Comparison of ENCODE assay signal across 10 cellular contexts in the genomic region with DNA sequence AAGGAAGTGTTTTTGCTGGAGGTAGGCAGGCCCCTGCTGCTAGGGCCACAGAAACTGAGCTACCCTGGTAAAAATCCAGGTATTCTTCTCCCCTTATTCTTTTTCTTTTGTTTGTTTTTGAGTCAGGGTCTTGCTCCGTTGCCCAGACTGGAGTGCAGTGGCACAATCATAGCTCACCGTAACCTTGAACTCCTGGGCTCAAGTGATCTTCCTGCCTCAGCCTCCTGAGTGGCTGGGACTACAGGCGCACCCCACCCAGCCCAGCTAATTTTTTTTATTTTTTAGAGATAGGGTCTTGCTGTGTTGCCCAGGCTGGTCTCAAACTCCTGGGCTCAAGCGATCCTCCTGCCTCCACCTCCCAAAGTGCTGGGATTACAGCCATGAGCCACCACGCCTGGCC. TPM values are rescaled to one million over a fixed set of nuclear protein-coding genes. Genes with fewer than 3 reads are reported as not detected.
DNase-seq lines count a peak whose midpoint lies in the region; ATAC-seq, FAIRE-seq and TF ChIP-seq lines count a peak whose summit lies in the region.
"Not testable (repeated sequence)": the region's sequence is repeated elsewhere in the genome, so short reads cannot be mapped to it uniquely, and the experiment has no call there.
"Had no signal": no experiment of that assay in that cellular context is flagged by ENCODE, and none has a peak within 500 bp of the region (broad histone marks: within the 10 kb centered on the region; RNA-seq: fewer than 3 reads in every experiment).

No MANE protein-coding gene starts in this region.

- BruUV-seq in Caco-2 (replicated peaks; lab: Mats Ljungman, UMichigan); HepG2 (replicated peaks; lab: Mats Ljungman, UMichigan): not testable (repeated sequence)

- peaks cover 28% of the 10 kb centered on the region for H3K4me1 Mint-ChIP-seq in Caco-2 (ENCODE audit: low read depth, unreplicated experiment)
- H3K4me1 Mint-ChIP-seq in astrocyte (ENCODE audit: low read depth, unreplicated experiment); type B pancreatic cell (ENCODE audit: unreplicated experiment): not testable (repeated sequence)

- H3K9ac ChIP-seq in astrocyte (ENCODE audit: low read length); HepG2 (ENCODE audit: insufficient read depth, low read depth, low read length): not testable (repeated sequence)

- peak overlapping the region; percentile 83 for H3K27ac Mint-ChIP-seq in Caco-2 (ENCODE audit: unreplicated experiment)
- H3K27ac Mint-ChIP-seq in astrocyte (ENCODE audit: unreplicated experiment): not testable (repeated sequence)
- H3K27ac Mint-ChIP-seq in type B pancreatic cell: peak overlapping the region; percentile 41

- not testable (repeated sequence) for H3K36me3 ChIP-seq in Caco-2 (ENCODE audit: control insufficient read depth, insufficient read depth, low read length); astrocyte (ENCODE audit: insufficient read depth, low read length); HepG2 (replicated peaks in 1 of 2; ENCODE audit: control insufficient read depth in 1 of 2, insufficient read depth in 2 of 2, low read length in 2 of 2)

- not testable (repeated sequence) for H3K27me3 ChIP-seq in Caco-2 (replicated peaks; ENCODE audit: control insufficient read depth, insufficient read depth, low read length)
- H3K27me3 ChIP-seq in astrocyte (ENCODE audit: insufficient read depth, low read length) (peaks cover 15% of the 10 kb centered on the region), HepG2 (ENCODE audit: control insufficient read depth in 1 of 2, insufficient read depth in 2 of 2, low read length in 2 of 2) (peaks cover 3 to 32% of the 10 kb centered on the region in 2 experiments; a peak in 4 of 5 replicates)

- TF ChIP-seq POLR2A in HepG2 (IDR thresholded peaks at IDR 0.05; ENCODE audit: insufficient read depth in 1 of 2, low read depth in 2 of 2, low read length in 2 of 2): not testable (repeated sequence)

- H3K4me2 ChIP-seq in astrocyte (ENCODE audit: low read length); HepG2 (ENCODE audit: low read depth, low read length): not testable (repeated sequence)

- H3K9me3 ChIP-seq in Caco-2; astrocyte (ENCODE audit: insufficient read depth, low read depth, low read length); HepG2 (ENCODE audit: low read length): not testable (repeated sequence)

- not testable (repeated sequence) for H3K79me2 ChIP-seq in astrocyte (ENCODE audit: insufficient read depth, low read length); HepG2 (ENCODE audit: insufficient read depth, low read length)

- H4K20me1 ChIP-seq in astrocyte (ENCODE audit: insufficient read depth, low read length); HepG2 (ENCODE audit: insufficient read depth, low read length): not testable (repeated sequence)

- H3K4me3 Mint-ChIP-seq in Caco-2 (ENCODE audit: unreplicated experiment); type B pancreatic cell: not testable (repeated sequence)
- H3K4me3 Mint-ChIP-seq in astrocyte (ENCODE audit: unreplicated experiment): peak overlapping the region; percentile 62

- peaks cover 36% of the 10 kb centered on the region for H3K4me1 ChIP-seq in Caco-2
- H3K4me1 ChIP-seq in astrocyte (ENCODE audit: insufficient read depth, low read length): not testable (repeated sequence)
- peaks cover 42% of the 10 kb centered on the region for H3K4me1 ChIP-seq in HepG2 (ENCODE audit: insufficient read depth, low read length)

- H3K9me3 Mint-ChIP-seq in Caco-2 (ENCODE audit: unreplicated experiment); astrocyte (ENCODE audit: unreplicated experiment); type B pancreatic cell: not testable (repeated sequence)

- not testable (repeated sequence) for ATAC-seq in HepG2

- not testable (repeated sequence) for H2AFZ ChIP-seq in astrocyte (ENCODE audit: low read depth, low read length); HepG2 (ENCODE audit: low read length)

- H3K27me3 Mint-ChIP-seq in Caco-2 (ENCODE audit: insufficient read depth, unreplicated experiment): not testable (repeated sequence)
- H3K27me3 Mint-ChIP-seq in astrocyte (ENCODE audit: low read depth, unreplicated experiment): peaks cover 41% of the 10 kb centered on the region
- peaks cover 32% of the 10 kb centered on the region for H3K27me3 Mint-ChIP-seq in type B pancreatic cell

- intact Hi-C loops in Caco-2 (cut with micrococcal nuclease; ENCODE audit: unreplicated experiment); HepG2 (cut with micrococcal nuclease; ENCODE audit: unreplicated experiment): not testable (repeated sequence)

- DNase-seq in Caco-2; astrocyte (ENCODE audit: low read depth); HepG2 (ENCODE audit: low spot score); type B pancreatic cell (ENCODE audit: extremely low spot score, unreplicated experiment): not testable (repeated sequence)

- not testable (repeated sequence) for TF ChIP-seq EP300 in HepG2 (IDR thresholded peaks at IDR 0.05; ENCODE audit: low read depth in 2 of 2, low read length in 2 of 2); HepG2 (CRISPR knock-in tag; IDR thresholded peaks at IDR 0.05; ENCODE audit: borderline replicate concordance)

- H3K36me3 Mint-ChIP-seq in Caco-2 (ENCODE audit: insufficient read depth, unreplicated experiment); astrocyte (ENCODE audit: low read depth, unreplicated experiment); type B pancreatic cell: not testable (repeated sequence)

- peak overlapping the region; percentile 86 for H3K27ac ChIP-seq in VCaP
- not testable (repeated sequence) for H3K27ac ChIP-seq in astrocyte (ENCODE audit: low read depth, low read length); HepG2 (ENCODE audit: extremely low read length, insufficient read depth, low read length)

- POLR2A ChIA-PET in Caco-2 (lab: Charles Lee): interaction anchor here (0.7 kb wide), 1 partner anchor 214 kb away, joined by 12 read pairs; no protein-coding TSS in a partner anchor
- POLR2A ChIA-PET in HepG2 (lab: Yijun Ruan, JAX): not testable (repeated sequence)

- WGBS in HepG2 (ENCODE audit: low lambda C conversion rate): 67% methylated on average over 5 of the region's 5 CpGs

- TF ChIP-seq CTCF in Caco-2 (IDR thresholded peaks at IDR 0.05; ENCODE audit: insufficient read depth in 1 of 2, low read depth in 1 of 2, low read length in 1 of 2, severe bottlenecking in 1 of 2, unreplicated experiment in 1 of 2); VCaP (conservative IDR thresholded peaks at IDR 0.05); astrocyte (IDR thresholded peaks at IDR 0.05; ENCODE audit: insufficient read depth, low read depth, low read length); HepG2 (CRISPR knock-in tag; IDR thresholded peaks at IDR 0.05); type B pancreatic cell (conservative IDR thresholded peaks at IDR 0.05): not testable (repeated sequence)

- not testable (repeated sequence) for TF ChIP-seq RAD21 in HepG2 (CRISPR knock-in tag; IDR thresholded peaks at IDR 0.05)

- not testable (repeated sequence) for FAIRE-seq in astrocyte (lab: Jason Lieb, UNC); HepG2 (lab: Jason Lieb, UNC)

- in situ Hi-C loops in HepG2 (cut with HindIII; ENCODE audit: extremely low pct_ligation_motif_present, low pct_unique_long_range_greater_than_20kb): loop anchor here (10.0 kb wide), 1 partner anchor 445 kb away; no protein-coding TSS in a partner anchor

- H3K4me3 ChIP-seq in Caco-2 (ENCODE audit: low read depth, low read length); astrocyte (ENCODE audit: insufficient read depth, low read depth, low read length); HepG2 (replicated peaks in 1 of 3; ENCODE audit: insufficient read depth in 1 of 3, low read depth in 2 of 3, low read length in 3 of 3): not testable (repeated sequence)

- CTCF ChIA-PET in Caco-2 (lab: Charles Lee): interaction anchor here (0.7 kb wide), 1 partner anchor 59 kb away, joined by 5 read pairs; no protein-coding TSS in a partner anchor
- CTCF ChIA-PET in HepG2 (lab: Yijun Ruan, JAX; ENCODE audit: low intra/inter-chr PET ratio, low total read pairs): not testable (repeated sequence)

RNA-seq across cellular contexts. Expression of a gene that starts 3.1 kb away (rescaled TPM):
- total RNA-seq in Caco-2 (2022) (29.8 and 30.4 TPM in 2 replicates), astrocyte (2.5 and 2.6 TPM in 2 replicates), HepG2 (2016; rRNA removed; fragmentation: Illumina TruSeq; extraction: Trizol) (1.7 and 2.1 TPM in 2 replicates), type B pancreatic cell (ENCODE audit: low replicate concordance) (36.6 and 106 TPM in 2 replicates)
- 0.53 TPM in 1 of 2 replicates, not detected in the other for total RNA-seq in HepG2 (2016; cell fraction: cytosol; rRNA removed; fragmentation: Illumina TruSeq; extraction: Trizol; ENCODE audit: low read depth)
- 1.7 and 2.0 TPM in 2 replicates for total RNA-seq in HepG2 (2016; cell fraction: insoluble cytoplasmic fraction; rRNA removed; fragmentation: Illumina TruSeq; extraction: Trizol)
- 0.48 and 1.1 TPM in 2 replicates for total RNA-seq in HepG2 (2016; cell fraction: membrane; rRNA removed; fragmentation: Illumina TruSeq; extraction: Trizol)
- 1.4 and 3.5 TPM in 2 replicates for total RNA-seq in HepG2 (2016; cell fraction: nucleus; rRNA removed; fragmentation: Illumina TruSeq; extraction: Trizol)
- polyA plus RNA-seq in HepG2 (2011; rRNA removed): 10.6 and 17.1 TPM in 2 replicates
- 3.8 and 4.4 TPM in 2 replicates for polyA plus RNA-seq in HepG2 (2011; cell fraction: cytosol; rRNA removed)
- 65.2 and 76.6 TPM in 2 replicates for polyA plus RNA-seq in HepG2 (2011; cell fraction: nucleus; rRNA removed)
- polyA plus RNA-seq in HepG2 (2012): 6.0 and 18.4 TPM in 2 replicates
- 0.52 and 0.83 TPM in 2 replicates for polyA plus RNA-seq in HepG2 (2016; cell fraction: cytosol; fragmentation: Illumina TruSeq; extraction: Trizol; ENCODE audit: low read depth)
- 2.4 and 3.5 TPM in 2 replicates for polyA plus RNA-seq in HepG2 (2016; cell fraction: insoluble cytoplasmic fraction; fragmentation: Illumina TruSeq; extraction: Trizol; ENCODE audit: low read depth)
- 1.6 and 1.8 TPM in 2 replicates for polyA plus RNA-seq in HepG2 (2016; cell fraction: membrane; fragmentation: Illumina TruSeq; extraction: Trizol; ENCODE audit: low read depth)
- polyA plus RNA-seq in HepG2 (2016; cell fraction: nucleus; fragmentation: Illumina TruSeq; extraction: Trizol; ENCODE audit: insufficient read depth, low read depth): 6.5 and 7.2 TPM in 2 replicates
- polyA minus RNA-seq in HepG2 (2011; rRNA and poly(A)+ RNA removed; ENCODE audit: low replicate concordance): 0.19 and 15.2 TPM in 2 replicates
- 2.5 and 3.1 TPM in 2 replicates for polyA minus RNA-seq in HepG2 (2011; cell fraction: cytosol; rRNA and poly(A)+ RNA removed)
- 8.4 and 9.3 TPM in 2 replicates for polyA minus RNA-seq in HepG2 (2011; cell fraction: nucleus; rRNA and poly(A)+ RNA removed)
- total RNA-seq: GM23248 had no signal
- polyA plus RNA-seq: GM23248 had no signal

RNA-seq across cellular contexts. Expression of a gene that starts 17.9 kb away (rescaled TPM):
- total RNA-seq in Caco-2 (2022) (30.9 and 31.6 TPM in 2 replicates), astrocyte (59.1 and 62.9 TPM in 2 replicates), HepG2 (2016; rRNA removed; fragmentation: Illumina TruSeq; extraction: Trizol) (1.9 and 2.1 TPM in 2 replicates), type B pancreatic cell (ENCODE audit: low replicate concordance) (34.9 and 96.2 TPM in 2 replicates)
- total RNA-seq in HepG2 (2016; cell fraction: cytosol; rRNA removed; fragmentation: Illumina TruSeq; extraction: Trizol; ENCODE audit: low read depth): 0.62 and 0.81 TPM in 2 replicates
- 1.8 and 2.1 TPM in 2 replicates for total RNA-seq in HepG2 (2016; cell fraction: insoluble cytoplasmic fraction; rRNA removed; fragmentation: Illumina TruSeq; extraction: Trizol)
- total RNA-seq in HepG2 (2016; cell fraction: membrane; rRNA removed; fragmentation: Illumina TruSeq; extraction: Trizol): 2.5 and 2.7 TPM in 2 replicates
- 1.7 TPM in 2 replicates for total RNA-seq in HepG2 (2016; cell fraction: nucleus; rRNA removed; fragmentation: Illumina TruSeq; extraction: Trizol)
- polyA plus RNA-seq in HepG2 (2011; rRNA removed): 1.9 and 2.1 TPM in 2 replicates
- 1.3 and 2.5 TPM in 2 replicates for polyA plus RNA-seq in HepG2 (2011; cell fraction: cytosol; rRNA removed)
- polyA plus RNA-seq in HepG2 (2011; cell fraction: nucleus; rRNA removed): 3.2 and 3.4 TPM in 2 replicates
- 0.63 and 2.1 TPM in 2 replicates for polyA plus RNA-seq in HepG2 (2012)
- 0.72 and 1.0 TPM in 2 replicates for polyA plus RNA-seq in HepG2 (2016; cell fraction: cytosol; fragmentation: Illumina TruSeq; extraction: Trizol; ENCODE audit: low read depth)
- 2.8 and 3.4 TPM in 2 replicates for polyA plus RNA-seq in HepG2 (2016; cell fraction: insoluble cytoplasmic fraction; fragmentation: Illumina TruSeq; extraction: Trizol; ENCODE audit: low read depth)
- polyA plus RNA-seq in HepG2 (2016; cell fraction: membrane; fragmentation: Illumina TruSeq; extraction: Trizol; ENCODE audit: low read depth): 2.1 and 2.5 TPM in 2 replicates
- 3.0 and 3.9 TPM in 2 replicates for polyA plus RNA-seq in HepG2 (2016; cell fraction: nucleus; fragmentation: Illumina TruSeq; extraction: Trizol; ENCODE audit: insufficient read depth, low read depth)
- polyA minus RNA-seq in HepG2 (2011; rRNA and poly(A)+ RNA removed; ENCODE audit: low replicate concordance): 3.6 and 20.5 TPM in 2 replicates
- 1.3 and 2.9 TPM in 2 replicates for polyA minus RNA-seq in HepG2 (2011; cell fraction: cytosol; rRNA and poly(A)+ RNA removed)
- 0.50 and 0.90 TPM in 2 replicates for polyA minus RNA-seq in HepG2 (2011; cell fraction: nucleus; rRNA and poly(A)+ RNA removed)

RNA-seq across cellular contexts. Expression of a gene that starts 33.8 kb away (rescaled TPM):
- not detected in 2 replicates for total RNA-seq in Caco-2 (2022)
- total RNA-seq in astrocyte: not detected in 2 replicates
- total RNA-seq in HepG2 (2016; rRNA removed; fragmentation: Illumina TruSeq; extraction: Trizol): not detected in 2 replicates
- not detected in 2 replicates for total RNA-seq in HepG2 (2016; cell fraction: cytosol; rRNA removed; fragmentation: Illumina TruSeq; extraction: Trizol; ENCODE audit: low read depth)
- not detected in 2 replicates for total RNA-seq in HepG2 (2016; cell fraction: insoluble cytoplasmic fraction; rRNA removed; fragmentation: Illumina TruSeq; extraction: Trizol)
- total RNA-seq in HepG2 (2016; cell fraction: membrane; rRNA removed; fragmentation: Illumina TruSeq; extraction: Trizol): not detected in 2 replicates
- not detected in 2 replicates for total RNA-seq in HepG2 (2016; cell fraction: nucleus; rRNA removed; fragmentation: Illumina TruSeq; extraction: Trizol)
- not detected in 2 replicates for polyA plus RNA-seq in HepG2 (2011; rRNA removed)
- polyA plus RNA-seq in HepG2 (2011; cell fraction: cytosol; rRNA removed): not detected in 2 replicates
- not detected in 2 replicates for polyA plus RNA-seq in HepG2 (2011; cell fraction: nucleus; rRNA removed)
- polyA plus RNA-seq in HepG2 (2012): not detected in 2 replicates
- polyA plus RNA-seq in HepG2 (2016; cell fraction: cytosol; fragmentation: Illumina TruSeq; extraction: Trizol; ENCODE audit: low read depth): not detected in 2 replicates
- not detected in 2 replicates for polyA plus RNA-seq in HepG2 (2016; cell fraction: insoluble cytoplasmic fraction; fragmentation: Illumina TruSeq; extraction: Trizol; ENCODE audit: low read depth)
- not detected in 2 replicates for polyA plus RNA-seq in HepG2 (2016; cell fraction: membrane; fragmentation: Illumina TruSeq; extraction: Trizol; ENCODE audit: low read depth)
- not detected in 2 replicates for polyA plus RNA-seq in HepG2 (2016; cell fraction: nucleus; fragmentation: Illumina TruSeq; extraction: Trizol; ENCODE audit: insufficient read depth, low read depth)
- polyA minus RNA-seq in HepG2 (2011; rRNA and poly(A)+ RNA removed; ENCODE audit: low replicate concordance): not detected in 2 replicates
- polyA minus RNA-seq in HepG2 (2011; cell fraction: cytosol; rRNA and poly(A)+ RNA removed): not detected in 2 replicates
- not detected in 2 replicates for polyA minus RNA-seq in HepG2 (2011; cell fraction: nucleus; rRNA and poly(A)+ RNA removed)
- total RNA-seq in type B pancreatic cell (ENCODE audit: low replicate concordance): 0.80 and 1.3 TPM in 2 replicates
- total RNA-seq: CD4-positive, alpha-beta T cell; Daoy; GM23248; H4; HT-29 had no signal
- polyA plus RNA-seq: GM23248 had no signal

RNA-seq across cellular contexts. Expression of a gene that starts 43.0 kb away (rescaled TPM):
- 61.0 and 61.8 TPM in 2 replicates for total RNA-seq in Caco-2 (2022)
- 23.8 and 24.4 TPM in 2 replicates for total RNA-seq in astrocyte
- 68.9 and 101 TPM in 2 replicates for total RNA-seq in HepG2 (2016; rRNA removed; fragmentation: Illumina TruSeq; extraction: Trizol)
- total RNA-seq in HepG2 (2016; cell fraction: cytosol; rRNA removed; fragmentation: Illumina TruSeq; extraction: Trizol; ENCODE audit: low read depth): 22.8 and 26.1 TPM in 2 replicates
- total RNA-seq in HepG2 (2016; cell fraction: insoluble cytoplasmic fraction; rRNA removed; fragmentation: Illumina TruSeq; extraction: Trizol): 68.9 and 107 TPM in 2 replicates
- 25.3 and 26.8 TPM in 2 replicates for total RNA-seq in HepG2 (2016; cell fraction: membrane; rRNA removed; fragmentation: Illumina TruSeq; extraction: Trizol)
- 19.6 and 20.1 TPM in 2 replicates for total RNA-seq in HepG2 (2016; cell fraction: nucleus; rRNA removed; fragmentation: Illumina TruSeq; extraction: Trizol)
- 39.7 and 44.9 TPM in 2 replicates for polyA plus RNA-seq in HepG2 (2011; rRNA removed)
- 48.5 and 51.2 TPM in 2 replicates for polyA plus RNA-seq in HepG2 (2011; cell fraction: cytosol; rRNA removed)
- 12.5 and 12.9 TPM in 2 replicates for polyA plus RNA-seq in HepG2 (2011; cell fraction: nucleus; rRNA removed)
- 31.5 and 33.0 TPM in 2 replicates for polyA plus RNA-seq in HepG2 (2012)
- polyA plus RNA-seq in HepG2 (2016; cell fraction: cytosol; fragmentation: Illumina TruSeq; extraction: Trizol; ENCODE audit: low read depth): 17.5 and 19.1 TPM in 2 replicates
- polyA plus RNA-seq in HepG2 (2016; cell fraction: insoluble cytoplasmic fraction; fragmentation: Illumina TruSeq; extraction: Trizol; ENCODE audit: low read depth): 94.5 and 112 TPM in 2 replicates
- polyA plus RNA-seq in HepG2 (2016; cell fraction: membrane; fragmentation: Illumina TruSeq; extraction: Trizol; ENCODE audit: low read depth): 18.1 and 20.4 TPM in 2 replicates
- polyA plus RNA-seq in HepG2 (2016; cell fraction: nucleus; fragmentation: Illumina TruSeq; extraction: Trizol; ENCODE audit: insufficient read depth, low read depth): 39.1 and 44.7 TPM in 2 replicates
- polyA minus RNA-seq in HepG2 (2011; rRNA and poly(A)+ RNA removed; ENCODE audit: low replicate concordance): 22.4 and 24.3 TPM in 2 replicates
- 14.2 and 15.5 TPM in 2 replicates for polyA minus RNA-seq in HepG2 (2011; cell fraction: cytosol; rRNA and poly(A)+ RNA removed)
- polyA minus RNA-seq in HepG2 (2011; cell fraction: nucleus; rRNA and poly(A)+ RNA removed): 6.1 and 8.4 TPM in 2 replicates
- 27.9 and 28.5 TPM in 2 replicates for total RNA-seq in type B pancreatic cell (ENCODE audit: low replicate concordance)

RNA-seq across cellular contexts. Expression of a gene that starts 45.4 kb away (rescaled TPM):
- total RNA-seq in Caco-2 (2022) (not detected in 2 replicates), astrocyte (not detected in 2 replicates), HepG2 (2016; rRNA removed; fragmentation: Illumina TruSeq; extraction: Trizol) (not detected in 2 replicates), type B pancreatic cell (ENCODE audit: low replicate concordance) (0.12 TPM in 1 of 2 replicates, not detected in the other)
- total RNA-seq in HepG2 (2016; cell fraction: cytosol; rRNA removed; fragmentation: Illumina TruSeq; extraction: Trizol; ENCODE audit: low read depth): not detected in 2 replicates
- total RNA-seq in HepG2 (2016; cell fraction: insoluble cytoplasmic fraction; rRNA removed; fragmentation: Illumina TruSeq; extraction: Trizol): not detected in 2 replicates
- not detected in 2 replicates for total RNA-seq in HepG2 (2016; cell fraction: membrane; rRNA removed; fragmentation: Illumina TruSeq; extraction: Trizol)
- not detected in 2 replicates for total RNA-seq in HepG2 (2016; cell fraction: nucleus; rRNA removed; fragmentation: Illumina TruSeq; extraction: Trizol)
- not detected in 2 replicates for polyA plus RNA-seq in HepG2 (2011; rRNA removed)
- not detected in 2 replicates for polyA plus RNA-seq in HepG2 (2011; cell fraction: cytosol; rRNA removed)
- polyA plus RNA-seq in HepG2 (2011; cell fraction: nucleus; rRNA removed): 0.06 TPM in 1 of 2 replicates, not detected in the other
- polyA plus RNA-seq in HepG2 (2012): not detected in 2 replicates
- polyA plus RNA-seq in HepG2 (2016; cell fraction: cytosol; fragmentation: Illumina TruSeq; extraction: Trizol; ENCODE audit: low read depth): not detected in 2 replicates
- polyA plus RNA-seq in HepG2 (2016; cell fraction: insoluble cytoplasmic fraction; fragmentation: Illumina TruSeq; extraction: Trizol; ENCODE audit: low read depth): not detected in 2 replicates
- polyA plus RNA-seq in HepG2 (2016; cell fraction: membrane; fragmentation: Illumina TruSeq; extraction: Trizol; ENCODE audit: low read depth): not detected in 2 replicates
- not detected in 2 replicates for polyA plus RNA-seq in HepG2 (2016; cell fraction: nucleus; fragmentation: Illumina TruSeq; extraction: Trizol; ENCODE audit: insufficient read depth, low read depth)
- not detected in 2 replicates for polyA minus RNA-seq in HepG2 (2011; rRNA and poly(A)+ RNA removed; ENCODE audit: low replicate concordance)
- not detected in 2 replicates for polyA minus RNA-seq in HepG2 (2011; cell fraction: cytosol; rRNA and poly(A)+ RNA removed)
- polyA minus RNA-seq in HepG2 (2011; cell fraction: nucleus; rRNA and poly(A)+ RNA removed): not detected in 2 replicates
- total RNA-seq: CD4-positive, alpha-beta T cell; Daoy; GM23248; H4; HT-29 had no signal
- polyA plus RNA-seq: GM23248 had no signal
